22 cellular contexts compared by ENCODE assay signal in genomic region chr6:107538856-107539387, GRCh38. TPM values are rescaled to one million over a fixed set of nuclear protein-coding genes. Genes with fewer than 3 reads are reported as not detected.
DNase-seq lines count a peak whose midpoint lies in the region; ATAC-seq and TF ChIP-seq lines count a peak whose summit lies in the region.
"Had no signal": no experiment of that assay in that cellular context is flagged by ENCODE, and none has a peak within 500 bp of the region (broad histone marks: within the 10 kb centered on the region; RNA-seq: fewer than 3 reads in every experiment).

No MANE protein-coding gene starts in this region.

- POLR2A ChIA-PET in OCI-LY7 (lab: Charles Lee), result interaction anchor here (0.6 to 2.1 kb wide), 10 partner anchors 10 to 121 kb away, joined by 3 to 8 read pairs (median 4); partner anchors contain the start of gene PDSS2

- DNase-seq in NCI-H510A treated with DMSO at 0.1 percent for 48 hours (lab: John Stamatoyannopoulos, UW) (peak; percentile 7), NCI-H510A (lab: John Stamatoyannopoulos, UW) (no peak), OCI-LY7 (ENCODE audit: low spot score) (peak; percentile 16), left lung (no peak), thyroid gland (peak; percentile 12 to 27), HuH-7 (ENCODE audit: low spot score) (no peak), NCI-H526 (lab: John Stamatoyannopoulos, UW) (no peak), heart right ventricle (no peak)
- DNase-seq: activated CD4-positive, alpha-beta T cell treated with anti-CD3 and anti-CD28 coated beads, Interleukin-2, amount 50 U/mL, for 4 hours; activated gamma-delta T cell; activated T-cell treated with anti-CD3 and anti-CD28 coated beads for 4 hours; GM23248; immature natural killer cell; KG1; mammary epithelial cell; naive B cell; NCI-H2081 treated with DMSO at 0.1 percent for 48 hours; ovary; T-helper 2 cell; WERI-Rb-1 had no signal

- H3K4me3 ChIP-seq in OCI-LY7 (ENCODE audit: low read depth, low read length, poor library complexity, severe bottlenecking) (peak overlapping the region; percentile 32), left lung (no peak overlapping the region), thyroid gland (replicated peaks in 1 of 3) (no peak overlapping the region), heart right ventricle (no peak overlapping the region)
- H3K4me3 ChIP-seq: BLaER1, GM23248, ovary had no signal

- peak overlapping the region; percentile 79 for H3K4me2 ChIP-seq in OCI-LY7 (ENCODE audit: low read length)
- H3K4me2 ChIP-seq: BLaER1 had no signal

- intact Hi-C loops in OCI-LY7 (cut with micrococcal nuclease; ENCODE audit: unreplicated experiment), result loop anchor here (5.0 kb wide), 2 partner anchors 103 to 422 kb away; partner anchors contain the start of gene BEND3
- intact Hi-C loops in left lung (cut with DNase I), result no loop called here
- intact Hi-C loops in thyroid gland (cut with DNase I), result no loop called here
- intact Hi-C loops in heart right ventricle (cut with DNase I), result loop anchor here in 1 of 10 donors (5.0 kb wide), 1 partner anchor 47 kb away; the partner anchor contains the start of gene SOBP

- peaks cover 52% of the 10 kb centered on the region; the same call in 1 of the 2 replicates for H3K79me2 ChIP-seq in OCI-LY7 (ENCODE audit: insufficient read depth, low read depth, low read length)

- H4K20me1 ChIP-seq in OCI-LY7 (ENCODE audit: insufficient read depth, low read length), result no peaks in the 10 kb centered on the region
- H4K20me1 ChIP-seq: BLaER1 had no signal

- 72 to 74% methylated on average over 4 of the region's 4 CpGs for WGBS in thyroid gland, 2 donors
- 89% methylated on average over 4 of the region's 4 CpGs for WGBS in heart right ventricle, 2 donors

- CTCF ChIA-PET in OCI-LY7 (lab: Charles Lee; ENCODE audit: unreplicated experiment), result interaction anchor here (0.9 kb wide), 1 partner anchor 117 kb away, joined by 3 read pairs; no protein-coding TSS in a partner anchor

- no peaks in the 10 kb centered on the region for H3K9me3 ChIP-seq in OCI-LY7 (ENCODE audit: low read length)
- H3K9me3 ChIP-seq in left lung, result no peaks in the 10 kb centered on the region
- H3K9me3 ChIP-seq in thyroid gland, result no peaks in the 10 kb centered on the region
- no peaks in the 10 kb centered on the region for H3K9me3 ChIP-seq in heart right ventricle
- H3K9me3 ChIP-seq: BLaER1, ovary had no signal

- TF ChIP-seq CTCF in OCI-LY7 (conservative IDR thresholded peaks at IDR 0.05; ENCODE audit: low read length), result no peak
- TF ChIP-seq CTCF in left lung (IDR thresholded peaks at IDR 0.05), result no peak
- TF ChIP-seq CTCF in thyroid gland (IDR thresholded peaks at IDR 0.05), result no peak
- no peak for TF ChIP-seq CTCF in heart right ventricle (IDR thresholded peaks at IDR 0.05)

- peak overlapping the region; percentile 2; the same call in 1 of the 2 replicates for H2AFZ ChIP-seq in OCI-LY7 (ENCODE audit: low read length)
- H2AFZ ChIP-seq: GM23248 had no signal

- no peak for TF ChIP-seq POLR2A in thyroid gland (IDR thresholded peaks at IDR 0.05)

- no peaks in the 10 kb centered on the region for H3K27me3 ChIP-seq in left lung
- no peaks in the 10 kb centered on the region for H3K27me3 ChIP-seq in thyroid gland
- no peaks in the 10 kb centered on the region for H3K27me3 ChIP-seq in heart right ventricle
- H3K27me3 ChIP-seq: BLaER1, ovary had no signal

- ATAC-seq in left lung (peak; percentile 87), heart right ventricle (no peak)
- ATAC-seq: stimulated activated memory B cell treated with anti-CD40 and anti-IgM and Interleukin-4, amounts not matched to agents 10 μg/mL and 1 μg/mL and 100 μg/mL, for 72 hours had no signal

- no peaks in the 10 kb centered on the region for H3K9me2 ChIP-seq in OCI-LY7 (ENCODE audit: insufficient read depth, low read length)

- H3K36me3 ChIP-seq in OCI-LY7 (ENCODE audit: insufficient read depth, low read length), result peaks cover 75% of the 10 kb centered on the region
- no peaks in the 10 kb centered on the region for H3K36me3 ChIP-seq in left lung
- no peaks in the 10 kb centered on the region for H3K36me3 ChIP-seq in thyroid gland
- H3K36me3 ChIP-seq in heart right ventricle, result peaks cover 0 to 5% (median 0%) of the 10 kb centered on the region in 9 donors
- H3K36me3 ChIP-seq: BLaER1, ovary, WERI-Rb-1 had no signal

- BruUV-seq in OCI-LY7 (replicated peaks; lab: Mats Ljungman, UMichigan), result no TSS peak

- H3K4me1 ChIP-seq in OCI-LY7 (ENCODE audit: insufficient read depth, low read length, poor library complexity, severe bottlenecking) (peaks cover 67% of the 10 kb centered on the region), left lung (peaks cover 0 to 9% of the 10 kb centered on the region in 2 donors), thyroid gland (peaks cover 20 to 23% of the 10 kb centered on the region in 2 donors), heart right ventricle (peaks cover 0 to 70% (median 13%) of the 10 kb centered on the region in 9 donors)
- H3K4me1 ChIP-seq: BLaER1 had no signal

- H3K27ac ChIP-seq in OCI-LY7 (ENCODE audit: low read depth, low read length, poor library complexity, severe bottlenecking) (peak overlapping the region; percentile 98), left lung (no peak overlapping the region), thyroid gland (peak overlapping the region in 1 of 3 donors; percentile 30), heart right ventricle (no peak overlapping the region)
- H3K27ac ChIP-seq: BLaER1, GM23248, ovary, WERI-Rb-1 had no signal

RNA-seq across cellular contexts. Expression of gene SOBP, which starts 49.0 kb away (rescaled TPM):
- 16.0 and 21.5 TPM in 2 replicates for total RNA-seq in OCI-LY7 (2014; rRNA removed; shearing (Covaris generic))
- total RNA-seq in OCI-LY7 (2022) (29.4 and 31.3 TPM in 2 replicates), left lung (10 to 100 TPM in 1 of 2 donors, 1 to 10 TPM in 1; 6.5 to 11.1 TPM), thyroid gland (10 to 100 TPM in 3 of 4 donors, 1 to 10 TPM in 1; 5.6 to 21.4 (median 18.1) TPM), heart right ventricle (10 to 100 TPM; 11.1 to 25.3 (median 19.6) TPM)
- 1 to 10 TPM; 5.2 to 9.7 TPM for polyA plus RNA-seq in heart right ventricle
- polyA plus RNA-seq: immature natural killer cell, mammary epithelial cell had no signal

Comparison
In these comparisons a context has a peak if more than half of its experiments do, and no peak if none do; other contexts are left out.
1. DNase-seq: peak in NCI-H510A treated with DMSO at 0.1 percent for 48 hours (single experiment), OCI-LY7 (single experiment) and thyroid gland (2 of 2); none in NCI-H510A (single experiment), left lung (0 of 2), HuH-7 (single experiment), NCI-H526 (0 of 2) and heart right ventricle (0 of 2).